Comparison of ENCODE assay signal across 23 cellular contexts in genomic region chr5:32630867-32631491, GRCh38.
"Had no signal": no experiment of that assay in that cellular context is flagged by ENCODE, and none has a peak within 500 bp of the region (broad histone marks: within the 10 kb centered on the region; RNA-seq: fewer than 3 reads in every experiment).

No MANE protein-coding gene starts in this region.

- ATAC-seq: activated CD4-positive, alpha-beta T cell treated with anti-CD3 and anti-CD28 coated beads for 36 hours; K562; PC-3; T-cell had no signal

- DNase-seq: activated CD4-positive, alpha-beta memory T cell treated with anti-CD3 and anti-CD28 coated beads, Interleukin-2, amount 10 ng/mL, durations not matched to agents 7 days and 5 days; activated CD4-positive, alpha-beta T cell treated with anti-CD3 and anti-CD28 coated beads for 36 hours; activated CD4-positive, alpha-beta T cell treated with anti-CD3 and anti-CD28 coated beads, Interleukin-2, amount 50 U/mL, for 1 hour; activated gamma-delta T cell treated with Interleukin-2 at 50 U/mL for 16 hours; activated naive CD4-positive, alpha-beta T cell treated with anti-CD3 and anti-CD28 coated beads, Interleukin-2, amount 10 ng/mL, durations not matched to agents 7 days and 5 days; activated naive CD8-positive, alpha-beta T cell treated with anti-CD3 and anti-CD28 coated beads for 36 hours; activated T-cell treated with anti-CD3 and anti-CD28 coated beads for 4 hours; activated T-cell treated with anti-CD3 and anti-CD28 coated beads, Interleukin-2, amount 50 U/mL, for 48 hours; caudate nucleus; Karpas-422; NCI-H1105 treated with DMSO at 0.1 percent for 48 hours; NCI-H1436 treated with DMSO at 0.1 percent for 48 hours; NCI-H187; NCI-H2081; NCI-H524; PC-3; SHP77; T-cell; WERI-Rb-1 had no signal

- H3K4me1 ChIP-seq: breast epithelium had no signal

- H3K27me3 ChIP-seq: breast epithelium, SJSA1 had no signal

- H3K4me3 ChIP-seq: breast epithelium, K562, SJSA1 had no signal

- FAIRE-seq: K562, RCC 7860 had no signal

- H3K36me3 ChIP-seq: breast epithelium, SJSA1, WERI-Rb-1 had no signal

- H3K9me3 ChIP-seq: breast epithelium, SJSA1 had no signal

- H3K27ac ChIP-seq: breast epithelium, SJSA1, WERI-Rb-1 had no signal
